8 cellular contexts compared by ENCODE assay signal in the genomic region with DNA sequence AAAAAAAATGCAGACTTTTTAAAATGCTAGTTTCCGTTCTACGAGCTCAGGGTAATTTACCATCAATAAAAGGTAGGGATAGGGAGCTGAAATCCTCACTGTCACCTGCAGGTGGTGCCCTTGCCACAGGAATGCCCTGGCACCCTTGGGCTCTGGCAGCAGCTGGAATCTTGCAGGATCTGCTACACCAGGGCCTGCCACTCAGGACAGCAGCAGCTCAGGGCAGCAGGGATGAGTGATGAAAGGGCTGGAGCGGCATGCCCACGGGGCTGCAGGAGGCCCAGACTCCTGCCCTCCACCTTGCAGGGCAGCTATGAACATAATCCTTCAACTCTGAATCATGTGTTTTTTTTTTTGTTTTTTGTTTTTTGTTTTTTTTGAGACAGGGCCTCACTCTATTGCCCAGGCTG. TPM values are rescaled to one million over a fixed set of nuclear protein-coding genes. Genes with fewer than 3 reads are reported as not detected.
A peak's percentile ranks its signal among the peaks of the same experiment; 100 is the strongest.
DNase-seq lines count a peak whose midpoint lies in the region; ATAC-seq, FAIRE-seq and TF ChIP-seq lines count a peak whose summit lies in the region.

No MANE protein-coding gene starts in this region.

- H3K4me3 Mint-ChIP-seq in type B pancreatic cell: no peak overlapping the region

- H2AFZ ChIP-seq in MM.1S (ENCODE audit: low read length): no peak overlapping the region

- no peak overlapping the region for H3K4me2 ChIP-seq in MM.1S (ENCODE audit: low read depth, low read length)

- peak; percentile 79 for DNase-seq in ELR (ENCODE audit: low read depth)
- peak; percentile 72 for DNase-seq in MM.1S
- peak; percentile 84 to 86 for DNase-seq in SJCRH30
- DNase-seq in activated effector memory CD4-positive, alpha-beta T cell treated with Interleukin-2 at 50 U/mL for 16 hours: peak; percentile 57
- peak; percentile 64 to 72 for DNase-seq in frontal cortex (ENCODE audit: low spot score in 2 of 2)
- peak; percentile 69 to 88 (median 84) for DNase-seq in pancreas
- no peak for DNase-seq in type B pancreatic cell (ENCODE audit: extremely low spot score, unreplicated experiment)

- no peaks in the 10 kb centered on the region for H3K79me2 ChIP-seq in MM.1S (ENCODE audit: low read length)

- H3K27ac ChIP-seq in MM.1S (ENCODE audit: low read length) (no peak overlapping the region), SJCRH30 (no peak overlapping the region), pancreas (no peak overlapping the region)

- H3K27me3 ChIP-seq in MM.1S (replicated peaks; ENCODE audit: insufficient read depth, low read length) (no peaks in the 10 kb centered on the region), SJCRH30 (0 out of 2 replicates have a peak, but pooled peaks cover 7% of the 10 kb centered on the region), pancreas (no peaks in the 10 kb centered on the region)

- H3F3A ChIP-seq in MM.1S (ENCODE audit: insufficient read depth, low read length): no peaks in the 10 kb centered on the region

- H3K9me3 Mint-ChIP-seq in type B pancreatic cell: no peaks in the 10 kb centered on the region

- no peaks in the 10 kb centered on the region for H3K9me2 ChIP-seq in MM.1S (replicated peaks; ENCODE audit: insufficient read depth, low read length)

- intact Hi-C loops in pancreas (cut with DNase I): loop anchor here in 2 of 3 donors (5.0 to 10.0 kb wide), 3 partner anchors 104 to 224 kb away; no protein-coding TSS in a partner anchor

- 51% methylated on average over 4 of the region's 4 CpGs for WGBS in pancreas, 2 donors

- no peaks in the 10 kb centered on the region for H3K36me3 ChIP-seq in MM.1S (replicated peaks; ENCODE audit: insufficient read depth, low read length)
- H3K36me3 ChIP-seq in SJCRH30: no peaks in the 10 kb centered on the region
- no peaks in the 10 kb centered on the region for H3K36me3 ChIP-seq in pancreas

- no peaks in the 10 kb centered on the region for H3K36me3 Mint-ChIP-seq in type B pancreatic cell

- H3K4me3 ChIP-seq in MM.1S (ENCODE audit: low read length) (no peak overlapping the region), SJCRH30 (no peak overlapping the region), pancreas (no peak overlapping the region)

- TF ChIP-seq CTCF in MM.1S (IDR thresholded peaks at IDR 0.05; ENCODE audit: low read length): peak; percentile 96
- TF ChIP-seq CTCF in pancreas (IDR thresholded peaks at IDR 0.05): peak; percentile 67 to 83 (median 74)
- TF ChIP-seq CTCF in type B pancreatic cell (conservative IDR thresholded peaks at IDR 0.05): peak; percentile 94

- no peak overlapping the region for H3K9ac ChIP-seq in MM.1S (ENCODE audit: low read length)

- H3K9me3 ChIP-seq in MM.1S (replicated peaks; ENCODE audit: insufficient read depth, low read length) (no peaks in the 10 kb centered on the region), SJCRH30 (replicated peaks) (no peaks in the 10 kb centered on the region), pancreas (no peaks in the 10 kb centered on the region)

- no peaks in the 10 kb centered on the region for H4K20me1 ChIP-seq in MM.1S (ENCODE audit: insufficient read depth, low read length)

- ATAC-seq in pancreas (peak; percentile 89 to 99 (median 96)), HG03432 (IDR thresholded peaks at IDR 0.05; ENCODE audit: unreplicated experiment) (no peak)

- H3K4me1 Mint-ChIP-seq in type B pancreatic cell (ENCODE audit: unreplicated experiment): no peaks in the 10 kb centered on the region

- FAIRE-seq in frontal cortex (lab: Jason Lieb, UNC) (no peak), pancreas (lab: Jason Lieb, UNC) (no peak)

- no peaks in the 10 kb centered on the region for H3K4me1 ChIP-seq in MM.1S (ENCODE audit: low read length)
- H3K4me1 ChIP-seq in SJCRH30: no peaks in the 10 kb centered on the region
- H3K4me1 ChIP-seq in pancreas: peaks cover 0 to 6% (median 6%) of the 10 kb centered on the region in 3 donors

- no peak overlapping the region for H3K27ac Mint-ChIP-seq in type B pancreatic cell

- H3K27me3 Mint-ChIP-seq in type B pancreatic cell: no peaks in the 10 kb centered on the region

RNA-seq across cellular contexts. Expression of gene GNG7, which starts 54.0 kb away (rescaled TPM):
- total RNA-seq in SJCRH30 (2014; rRNA removed; shearing (Covaris generic)): not detected in 2 replicates
- total RNA-seq in frontal cortex: 7.7 TPM
- 1 to 10 TPM; 4.0 to 8.8 (median 5.9) TPM for total RNA-seq in pancreas
- 1 to 10 TPM; 5.6 to 7.7 TPM for polyA plus RNA-seq in pancreas
- total RNA-seq in type B pancreatic cell (ENCODE audit: low replicate concordance): 3.8 and 12.2 TPM in 2 replicates
